Comparison of ENCODE assay signal across 8 cellular contexts in genomic region chr12:56449622-56449984, GRCh38. TPM values are rescaled to one million over a fixed set of nuclear protein-coding genes. Genes with fewer than 3 reads are reported as not detected.
DNase-seq lines count a peak whose midpoint lies in the region; ATAC-seq and TF ChIP-seq lines count a peak whose summit lies in the region.

No MANE protein-coding gene starts in this region.

- TF ChIP-seq RAD21 in SK-N-SH (IDR thresholded peaks at IDR 0.05; ENCODE audit: low read length), result no peak

- peak overlapping the region; percentile 85 for H3K27ac Mint-ChIP-seq in activated T-helper 1 cell treated with anti-CD3 and anti-CD28 coated beads, Interleukin-12 subunit alpha, Interleukin-12 subunit beta, Interleukin-2, Interleukin-4 antibody, amounts not matched to agents 30 ng/mL and 10 ng/mL and 1 ng/mL, durations not matched to agents 14 hours and 24 hours and 36 hours

- H3K9ac ChIP-seq in SK-N-SH, result peak overlapping the region; percentile 90

- no peaks in the 10 kb centered on the region for H3K9me3 ChIP-seq in SK-N-SH
- no peaks in the 10 kb centered on the region for H3K9me3 ChIP-seq in iPS-18c (ENCODE audit: control insufficient read depth, insufficient read depth, low read length)

- H3K36me3 ChIP-seq in SK-N-SH (replicated peaks in 1 of 2; ENCODE audit: control insufficient read depth in 1 of 2, insufficient read depth in 2 of 2, low read length in 1 of 2), result no peaks in the 10 kb centered on the region

- peaks cover 26% of the 10 kb centered on the region; the same call in 1 of the 2 replicates for H3K79me2 ChIP-seq in SK-N-SH (ENCODE audit: insufficient read depth)

- no peaks in the 10 kb centered on the region for H3K9me2 ChIP-seq in SK-N-SH

- POLR2A ChIA-PET in SK-N-SH (lab: Yijun Ruan, JAX), result interaction anchor here (0.6 to 1.6 kb wide), 9 partner anchors 11 to 134 kb away, joined by 3 to 9 read pairs (median 3); partner anchors contain the start of genes CNPY2, PAN2 and STAT2

- peaks cover 3 to 8% of the 10 kb centered on the region in 2 experiments; a peak in 3 of 4 replicates for H3K4me1 ChIP-seq in SK-N-SH (ENCODE audit: control insufficient read depth in 1 of 2, insufficient read depth in 2 of 2, low read depth in 1 of 2, low read length in 1 of 2)

- peak overlapping the region; percentile 89 for H2AFZ ChIP-seq in SK-N-SH (ENCODE audit: low read depth)

- WGBS in SK-N-SH (ENCODE audit: low lambda C conversion rate), result 32% methylated on average over 5 of the region's 5 CpGs

- H3F3A ChIP-seq in SK-N-SH (replicated peaks; ENCODE audit: insufficient read depth), result peaks cover 7% of the 10 kb centered on the region

- TF ChIP-seq EP300 in SK-N-SH (IDR thresholded peaks at IDR 0.05; ENCODE audit: borderline replicate concordance in 1 of 2, low read depth in 1 of 2, low read length in 1 of 2), result no peak

- no peaks in the 10 kb centered on the region for H3K27me3 ChIP-seq in SK-N-SH (ENCODE audit: insufficient read depth)

- H3K27ac ChIP-seq in SK-N-SH (ENCODE audit: low read depth in 2 of 2, low read length in 1 of 2) (peak overlapping the region; percentile 72 to 91), substantia nigra (ENCODE audit: low read depth, low read length, poor library complexity, severe bottlenecking) (peak overlapping the region; percentile 84)

- H3K4me3 Mint-ChIP-seq in activated T-helper 1 cell treated with anti-CD3 and anti-CD28 coated beads, Interleukin-12 subunit alpha, Interleukin-12 subunit beta, Interleukin-2, Interleukin-4 antibody, amounts not matched to agents 30 ng/mL and 10 ng/mL and 1 ng/mL, durations not matched to agents 14 hours and 24 hours and 36 hours, result peak overlapping the region; percentile 92

- peaks cover 10% of the 10 kb centered on the region for H3K36me3 Mint-ChIP-seq in activated T-helper 1 cell treated with anti-CD3 and anti-CD28 coated beads, Interleukin-12 subunit alpha, Interleukin-12 subunit beta, Interleukin-2, Interleukin-4 antibody, amounts not matched to agents 30 ng/mL and 10 ng/mL and 1 ng/mL, durations not matched to agents 14 hours and 24 hours and 36 hours (ENCODE audit: low read depth)

- ATAC-seq in SK-N-SH treated with all-trans-retinoic acid at 6 μM for 48 hours, result no peak; the same call in 2 of the 3 replicates
- ATAC-seq in HG02588 (IDR thresholded peaks at IDR 0.05; ENCODE audit: unreplicated experiment), result no peak

- DNase-seq in SK-N-SH (no peak), substantia nigra (lab: John Stamatoyannopoulos, UW) (no peak), head of caudate nucleus (no peak), COLO829 (ENCODE audit: low spot score) (no peak)
- DNase-seq in activated T-helper 1 cell treated with anti-CD3 and anti-CD28 coated beads, Interleukin-12 subunit alpha, Interleukin-12 subunit beta, Interleukin-2, Interleukin-4 antibody, amounts not matched to agents 30 ng/mL and 10 ng/mL and 1 ng/mL, durations not matched to agents 14 hours and 24 hours and 36 hours (ENCODE audit: low spot score), result no peak

- H3K27me3 Mint-ChIP-seq in activated T-helper 1 cell treated with anti-CD3 and anti-CD28 coated beads, Interleukin-12 subunit alpha, Interleukin-12 subunit beta, Interleukin-2, Interleukin-4 antibody, amounts not matched to agents 30 ng/mL and 10 ng/mL and 1 ng/mL, durations not matched to agents 14 hours and 24 hours and 36 hours (ENCODE audit: insufficient read depth), result no peaks in the 10 kb centered on the region

- H3K4me2 ChIP-seq in SK-N-SH, result peak overlapping the region; percentile 91

- H3K4me1 Mint-ChIP-seq in activated T-helper 1 cell treated with anti-CD3 and anti-CD28 coated beads, Interleukin-12 subunit alpha, Interleukin-12 subunit beta, Interleukin-2, Interleukin-4 antibody, amounts not matched to agents 30 ng/mL and 10 ng/mL and 1 ng/mL, durations not matched to agents 14 hours and 24 hours and 36 hours (ENCODE audit: low read depth), result peaks cover 23% of the 10 kb centered on the region

- CTCF ChIA-PET in SK-N-SH (lab: Yijun Ruan, JAX), result interaction anchor here (1.0 to 3.3 kb wide), 4 partner anchors 9 to 260 kb away, joined by 3 to 32 read pairs (median 8); partner anchors contain the start of gene SMARCC2

- no peak for TF ChIP-seq CTCF in SK-N-SH (IDR thresholded peaks at IDR 0.05)

- intact Hi-C loops in activated T-helper 1 cell treated with anti-CD3 and anti-CD28 coated beads, Interleukin-12 subunit alpha, Interleukin-12 subunit beta, Interleukin-2, Interleukin-4 antibody, amounts not matched to agents 30 ng/mL and 10 ng/mL and 1 ng/mL, durations not matched to agents 14 hours and 24 hours and 36 hours (cut with micrococcal nuclease), result loop anchor here (1.0 to 5.0 kb wide), 11 partner anchors 15 to 632 kb away; partner anchors contain the start of genes COQ10A, CS, IL23A and ORMDL2
- intact Hi-C loops in head of caudate nucleus (cut with DNase I), result no loop called here

- peak overlapping the region; percentile 68 to 75 for H3K4me3 ChIP-seq in SK-N-SH (ENCODE audit: low read depth in 2 of 2, low read length in 1 of 2)
- H3K4me3 ChIP-seq in iPS-18c (ENCODE audit: insufficient read depth, low read depth, low read length), result peak overlapping the region; percentile 76; the same call in 1 of the 2 replicates

- H3K9me3 Mint-ChIP-seq in activated T-helper 1 cell treated with anti-CD3 and anti-CD28 coated beads, Interleukin-12 subunit alpha, Interleukin-12 subunit beta, Interleukin-2, Interleukin-4 antibody, amounts not matched to agents 30 ng/mL and 10 ng/mL and 1 ng/mL, durations not matched to agents 14 hours and 24 hours and 36 hours, result no peaks in the 10 kb centered on the region

- H4K20me1 ChIP-seq in SK-N-SH (ENCODE audit: insufficient read depth), result no peaks in the 10 kb centered on the region

TF ChIP-seq in SK-N-SH, 30 proteins besides CTCF, POLR2A, EP300 and RAD21 (continues in another document):
- TF ChIP-seq YY1 (IDR thresholded peaks at IDR 0.05; ENCODE audit: low read depth) (no peak), GATA2 (CRISPR knock-in tag; IDR thresholded peaks at IDR 0.05) (no peak), SIN3A (IDR thresholded peaks at IDR 0.05; ENCODE audit: borderline replicate concordance, low read depth, low read length) (no peak), NFIC (IDR thresholded peaks at IDR 0.05; ENCODE audit: borderline replicate concordance) (no peak), JUND (IDR thresholded peaks at IDR 0.05) (no peak), MAX (IDR thresholded peaks at IDR 0.05; ENCODE audit: low read depth) (no peak), RFX5 (IDR thresholded peaks at IDR 0.05; ENCODE audit: low read length) (no peak), ELF1 (IDR thresholded peaks at IDR 0.05) (no peak), MEF2A (IDR thresholded peaks at IDR 0.05; ENCODE audit: borderline replicate concordance, low read depth) (no peak), TCF12 (IDR thresholded peaks at IDR 0.05) (no peak), EZH2phosphoT487 (IDR thresholded peaks at IDR 0.05; ENCODE audit: borderline replicate concordance, low read depth) (no peak)

TF ChIP-seq in SK-N-SH treated with all-trans-retinoic acid at 6 μM for 48 hours, 23 proteins besides CTCF, POLR2A, EP300 and RAD21 (continues in another document):
- TF ChIP-seq CSRNP3 (CRISPR knock-in tag; IDR thresholded peaks at IDR 0.05) (no peak), GLIS3 (CRISPR knock-in tag; IDR thresholded peaks at IDR 0.05) (no peak), ISL1 (CRISPR knock-in tag; IDR thresholded peaks at IDR 0.05) (no peak), ZNF565 (CRISPR knock-in tag; conservative IDR thresholded peaks at IDR 0.05; ENCODE audit: low read depth) (no peak)

RNA-seq across cellular contexts. Expression of gene TIMELESS, which starts 0.4 kb away (rescaled TPM):
- polyA plus RNA-seq in SK-N-SH (2012; rRNA removed), result 5.1 and 5.4 TPM in 2 replicates
- 5.0 and 5.7 TPM in 2 replicates for polyA plus RNA-seq in SK-N-SH (2012; cell fraction: cytosol; rRNA removed)
- polyA plus RNA-seq in SK-N-SH (2012; cell fraction: nucleus; rRNA removed), result 16.0 and 16.5 TPM in 2 replicates
- total RNA-seq in activated T-helper 1 cell treated with anti-CD3 and anti-CD28 coated beads, Interleukin-12 subunit alpha, Interleukin-12 subunit beta, Interleukin-2, Interleukin-4 antibody, amounts not matched to agents 30 ng/mL and 10 ng/mL and 1 ng/mL, durations not matched to agents 14 hours and 24 hours and 36 hours, result 44.9 and 45.8 TPM in 2 replicates

RNA-seq across cellular contexts. Expression of gene MIP, which starts 4.9 kb away (rescaled TPM):
- not detected in 2 replicates for polyA plus RNA-seq in SK-N-SH (2012; rRNA removed)
- polyA plus RNA-seq in SK-N-SH (2012; cell fraction: cytosol; rRNA removed), result 0.07 TPM in 1 of 2 replicates, not detected in the other
- 0.05 TPM in 1 of 2 replicates, not detected in the other for polyA plus RNA-seq in SK-N-SH (2012; cell fraction: nucleus; rRNA removed)
- not detected in 2 replicates for total RNA-seq in activated T-helper 1 cell treated with anti-CD3 and anti-CD28 coated beads, Interleukin-12 subunit alpha, Interleukin-12 subunit beta, Interleukin-2, Interleukin-4 antibody, amounts not matched to agents 30 ng/mL and 10 ng/mL and 1 ng/mL, durations not matched to agents 14 hours and 24 hours and 36 hours

RNA-seq across cellular contexts. Expression of gene SPRYD4, which starts 18.8 kb away (rescaled TPM):
- polyA plus RNA-seq in SK-N-SH (2012; rRNA removed), result 2.6 and 3.5 TPM in 2 replicates
- 1.8 and 2.3 TPM in 2 replicates for polyA plus RNA-seq in SK-N-SH (2012; cell fraction: cytosol; rRNA removed)
- polyA plus RNA-seq in SK-N-SH (2012; cell fraction: nucleus; rRNA removed), result 5.1 and 7.3 TPM in 2 replicates
- 5.0 and 5.5 TPM in 2 replicates for total RNA-seq in activated T-helper 1 cell treated with anti-CD3 and anti-CD28 coated beads, Interleukin-12 subunit alpha, Interleukin-12 subunit beta, Interleukin-2, Interleukin-4 antibody, amounts not matched to agents 30 ng/mL and 10 ng/mL and 1 ng/mL, durations not matched to agents 14 hours and 24 hours and 36 hours

RNA-seq across cellular contexts. Expression of gene GLS2, which starts 38.4 kb away (rescaled TPM):
- 1.2 and 2.1 TPM in 2 replicates for polyA plus RNA-seq in SK-N-SH (2012; rRNA removed)
- 0.72 and 0.90 TPM in 2 replicates for polyA plus RNA-seq in SK-N-SH (2012; cell fraction: cytosol; rRNA removed)
- 3.1 and 3.4 TPM in 2 replicates for polyA plus RNA-seq in SK-N-SH (2012; cell fraction: nucleus; rRNA removed)
- total RNA-seq in activated T-helper 1 cell treated with anti-CD3 and anti-CD28 coated beads, Interleukin-12 subunit alpha, Interleukin-12 subunit beta, Interleukin-2, Interleukin-4 antibody, amounts not matched to agents 30 ng/mL and 10 ng/mL and 1 ng/mL, durations not matched to agents 14 hours and 24 hours and 36 hours, result 1.5 and 2.6 TPM in 2 replicates
